1 cellular context compared by ENCODE assay signal in genomic region chr1:151058682-151059341, GRCh38.
TF ChIP-seq lines count a peak whose summit lies in the region.

No MANE protein-coding gene starts in this region.

TF ChIP-seq in SK-N-SH, 30 proteins besides CTCF, POLR2A, EP300 and RAD21 (continued from another document):
- no peak for TF ChIP-seq USF2 (IDR thresholded peaks at IDR 0.05; ENCODE audit: borderline replicate concordance, low read depth, low read length)
